16 cellular contexts compared by ENCODE assay signal in genomic region chr19:19382118-19382517, GRCh38.
"Had no signal": no experiment of that assay in that cellular context is flagged by ENCODE, and none has a peak within 500 bp of the region (broad histone marks: within the 10 kb centered on the region; RNA-seq: fewer than 3 reads in every experiment).

No MANE protein-coding gene starts in this region.

- H3K36me3 ChIP-seq: cardiac muscle cell, heart left ventricle, tibial nerve had no signal

- H3K4me3 Mint-ChIP-seq: stimulated activated memory B cell treated with anti-CD40 and anti-IgM and Interleukin-4, amounts not matched to agents 10 μg/mL and 1 μg/mL and 100 μg/mL, for 72 hours had no signal

- ATAC-seq: heart left ventricle; left ventricle myocardium superior; right cardiac atrium; stimulated activated memory B cell treated with anti-CD40 and anti-IgM and Interleukin-4, amounts not matched to agents 10 μg/mL and 1 μg/mL and 100 μg/mL, for 72 hours had no signal

- H3K27me3 ChIP-seq: cardiac muscle cell, heart left ventricle, tibial nerve had no signal

- H3K27me3 Mint-ChIP-seq: activated CD4-positive, alpha-beta T cell treated with anti-CD3 and anti-CD28 coated beads, Interleukin-2, amount 10 ng/mL, durations not matched to agents 24 days and 14 days; stimulated activated memory B cell treated with anti-CD40 and anti-IgM and Interleukin-4, amounts not matched to agents 10 μg/mL and 1 μg/mL and 100 μg/mL, for 72 hours had no signal

- H3K4me3 ChIP-seq: cardiac muscle cell, heart left ventricle, smooth muscle cell, tibial nerve had no signal

- DNase-seq: activated CD4-positive, alpha-beta T cell treated with anti-CD3 and anti-CD28 coated beads, Interleukin-2, amount 10 ng/mL, durations not matched to agents 24 days and 14 days; activated naive CD4-positive, alpha-beta T cell treated with anti-CD3 and anti-CD28 coated beads for 36 hours; effector CD4-positive, alpha-beta T cell; heart left ventricle; islet precursor cell; left ventricle myocardium superior; mesenchymal stem cell; right cardiac atrium; SW 1271 had no signal

- H3K27ac Mint-ChIP-seq: activated naive CD4-positive, alpha-beta T cell treated with anti-CD3 and anti-CD28 coated beads for 36 hours; activated T-helper 1 cell treated with anti-CD3 and anti-CD28 coated beads, Interleukin-12 subunit alpha, Interleukin-12 subunit beta, Interleukin-2, Interleukin-4 antibody, amounts not matched to agents 30 ng/mL and 10 ng/mL and 1 ng/mL, durations not matched to agents 14 hours and 24 hours and 36 hours had no signal

- FAIRE-seq: astrocyte, frontal cortex had no signal

- H3K27ac ChIP-seq: cardiac muscle cell, heart left ventricle, tibial nerve had no signal

- H3K4me2 ChIP-seq: smooth muscle cell had no signal

- H3K9me3 ChIP-seq: heart left ventricle, tibial nerve had no signal

- H3K36me3 Mint-ChIP-seq: stimulated activated memory B cell treated with anti-CD40 and anti-IgM and Interleukin-4, amounts not matched to agents 10 μg/mL and 1 μg/mL and 100 μg/mL, for 72 hours had no signal

- H3K9me3 Mint-ChIP-seq: activated CD4-positive, alpha-beta T cell treated with anti-CD3 and anti-CD28 coated beads, Interleukin-2, amount 10 ng/mL, durations not matched to agents 24 days and 14 days; activated naive CD4-positive, alpha-beta T cell treated with anti-CD3 and anti-CD28 coated beads for 36 hours; activated T-helper 1 cell treated with anti-CD3 and anti-CD28 coated beads, Interleukin-12 subunit alpha, Interleukin-12 subunit beta, Interleukin-2, Interleukin-4 antibody, amounts not matched to agents 30 ng/mL and 10 ng/mL and 1 ng/mL, durations not matched to agents 14 hours and 24 hours and 36 hours; stimulated activated memory B cell treated with anti-CD40 and anti-IgM and Interleukin-4, amounts not matched to agents 10 μg/mL and 1 μg/mL and 100 μg/mL, for 72 hours had no signal
